ENCODE assay signal across 11 cellular contexts in the genomic region with DNA sequence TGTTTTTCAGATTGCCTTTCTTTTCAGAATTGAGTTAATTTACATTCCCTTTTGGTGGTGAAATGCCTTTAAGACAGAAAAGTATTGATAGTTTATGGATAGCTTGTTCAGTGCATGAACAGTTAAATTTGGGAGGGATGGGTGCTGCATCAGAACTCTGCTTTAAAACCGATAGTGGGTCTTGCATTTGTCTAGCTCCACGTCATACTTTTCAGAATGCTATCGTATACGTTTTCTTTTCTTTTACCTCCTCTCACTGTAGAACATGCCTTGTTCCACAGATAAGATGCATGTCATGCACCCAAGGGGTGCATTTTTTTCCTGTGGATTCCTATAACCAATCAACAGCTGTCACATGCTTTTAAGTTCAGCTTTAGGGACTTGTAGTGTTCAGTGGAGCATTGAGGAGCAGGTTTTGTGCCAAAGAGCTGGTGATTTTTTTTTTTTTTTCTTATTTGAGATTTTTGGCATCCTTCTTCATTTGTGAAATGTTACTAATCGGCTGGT. TPM values are rescaled to one million over a fixed set of nuclear protein-coding genes. Genes with fewer than 3 reads are reported as not detected.
A peak's percentile ranks its signal among the peaks of the same experiment; 100 is the strongest.
DNase-seq lines count a peak whose midpoint lies in the region; ATAC-seq and TF ChIP-seq lines count a peak whose summit lies in the region.
"Had no signal": no experiment of that assay in that cellular context is flagged by ENCODE, and none has a peak within 500 bp of the region (broad histone marks: within the 10 kb centered on the region; RNA-seq: fewer than 3 reads in every experiment).

No MANE protein-coding gene starts in this region.

- 79 to 80% methylated on average over 4 of the region's 5 CpGs for WGBS in mesodermal cell (ENCODE audit: insufficient coverage in 2 of 2), 2 experiments

- peaks cover 50% of the 10 kb centered on the region for H4K20me1 ChIP-seq in Loucy (ENCODE audit: insufficient read depth, low read length, poor library complexity, severe bottlenecking)

- H3K9me3 Mint-ChIP-seq in central memory CD8-positive, alpha-beta T cell = no peaks in the 10 kb centered on the region
- no peaks in the 10 kb centered on the region for H3K9me3 Mint-ChIP-seq in activated CD4-positive, alpha-beta memory T cell treated with anti-CD3 and anti-CD28 coated beads, Interleukin-2, amount 10 ng/mL, durations not matched to agents 7 days and 5 days
- H3K9me3 Mint-ChIP-seq: stimulated activated naive CD8-positive, alpha-beta T cell treated with anti-CD3 and anti-CD28 coated beads, Interleukin-15, Interleukin-2, amounts not matched to agents 100 ng/mL and 50 ng/mL, for 24 hours had no signal

- peak overlapping the region; percentile 71 for H3K9ac ChIP-seq in Loucy (ENCODE audit: low read depth, low read length, poor library complexity, severe bottlenecking)

- TF ChIP-seq CTCF in AG04450 (IDR thresholded peaks at IDR 0.05; ENCODE audit: low read depth, low read length) = no peak
- no peak for TF ChIP-seq CTCF in Loucy (conservative IDR thresholded peaks at IDR 0.05; ENCODE audit: low read length)
- no peak for TF ChIP-seq CTCF in left lung (IDR thresholded peaks at IDR 0.05)

- H3K27me3 ChIP-seq in AG04450 (ENCODE audit: control insufficient read depth, insufficient read depth, low read length) (no peaks in the 10 kb centered on the region), Loucy (ENCODE audit: insufficient read depth, low read length, poor library complexity, severe bottlenecking) (no peaks in the 10 kb centered on the region), left lung (no peaks in the 10 kb centered on the region)

- H3K4me2 ChIP-seq in Loucy (ENCODE audit: low read depth, low read length, poor library complexity, severe bottlenecking) = peak overlapping the region; percentile 76

- H3K9me3 ChIP-seq in AG04450 (ENCODE audit: control insufficient read depth, insufficient read depth, low read length) (no peaks in the 10 kb centered on the region; the same call in 1 of the 2 replicates), Loucy (ENCODE audit: insufficient read depth, low read depth, low read length) (no peaks in the 10 kb centered on the region), mesodermal cell (ENCODE audit: control insufficient read depth, low read length) (no peaks in the 10 kb centered on the region), left lung (no peaks in the 10 kb centered on the region)

- H3K9me2 ChIP-seq in Loucy (replicated peaks; ENCODE audit: low read depth, low read length) = no peaks in the 10 kb centered on the region

- peaks cover 76% of the 10 kb centered on the region for H3K79me2 ChIP-seq in Loucy (ENCODE audit: insufficient read depth, low read length)

- no peak for ATAC-seq in central memory CD8-positive, alpha-beta T cell (replicated peaks; ENCODE audit: extremely low read depth, poor library complexity, severe bottlenecking)
- no peak for ATAC-seq in left lung

- H3K27me3 Mint-ChIP-seq in central memory CD8-positive, alpha-beta T cell = peaks cover 10% of the 10 kb centered on the region
- H3K27me3 Mint-ChIP-seq in activated CD4-positive, alpha-beta memory T cell treated with anti-CD3 and anti-CD28 coated beads, Interleukin-2, amount 10 ng/mL, durations not matched to agents 7 days and 5 days = peaks cover 43% of the 10 kb centered on the region

- H3K4me1 Mint-ChIP-seq in central memory CD8-positive, alpha-beta T cell = peaks cover 13% of the 10 kb centered on the region
- H3K4me1 Mint-ChIP-seq in activated CD4-positive, alpha-beta memory T cell treated with anti-CD3 and anti-CD28 coated beads, Interleukin-2, amount 10 ng/mL, durations not matched to agents 7 days and 5 days = peaks cover 18% of the 10 kb centered on the region

- DNase-seq in AG04450 (ENCODE audit: low read depth, low spot score) (no peak), left lung (no peak), NCI-H82 treated with DMSO at 0.1 percent for 48 hours (lab: John Stamatoyannopoulos, UW; ENCODE audit: unreplicated experiment) (no peak), GM03348 (ENCODE audit: low spot score) (no peak)
- no peak for DNase-seq in central memory CD8-positive, alpha-beta T cell (ENCODE audit: low spot score in 2 of 2)
- no peak for DNase-seq in activated CD4-positive, alpha-beta memory T cell treated with anti-CD3 and anti-CD28 coated beads, Interleukin-2, amount 10 ng/mL, durations not matched to agents 7 days and 5 days
- DNase-seq: GOT3, NCI-H187 treated with DMSO at 0.1 percent for 48 hours had no signal

- H3K36me3 ChIP-seq in Loucy (ENCODE audit: insufficient read depth, low read length) (no peaks in the 10 kb centered on the region), mesodermal cell (ENCODE audit: control insufficient read depth, insufficient read depth, low read length) (no peaks in the 10 kb centered on the region), left lung (no peaks in the 10 kb centered on the region)

- CTCF ChIA-PET in AG04450 (lab: Charles Lee) = interaction anchor here (0.7 to 2.3 kb wide), 2 partner anchors 89 to 384 kb away, joined by 5 read pairs; no protein-coding TSS in a partner anchor
- CTCF ChIA-PET in activated CD4-positive, alpha-beta memory T cell treated with anti-CD3 and anti-CD28 coated beads, Interleukin-2, amount 10 ng/mL, durations not matched to agents 7 days and 5 days (lab: Charles Lee) = interaction anchor here (1.0 to 1.4 kb wide), 2 partner anchors 14 to 384 kb away, joined by 3 to 4 read pairs; no protein-coding TSS in a partner anchor

- H3K4me3 ChIP-seq in AG04450 (ENCODE audit: low read depth, low read length) (peak overlapping the region; percentile 8), Loucy (ENCODE audit: low read length, poor library complexity, severe bottlenecking) (peak overlapping the region; percentile 77), mesodermal cell (ENCODE audit: extremely low read depth, insufficient read depth, low read length, poor library complexity, severe bottlenecking) (peak overlapping the region; percentile 97), left lung (peak overlapping the region in 1 of 2 donors; percentile 82)

- H2AFZ ChIP-seq in Loucy (ENCODE audit: low read length) = no peak overlapping the region

- POLR2A ChIA-PET in AG04450 (lab: Yijun Ruan, JAX) = no interaction called here
- POLR2A ChIA-PET in activated CD4-positive, alpha-beta memory T cell treated with anti-CD3 and anti-CD28 coated beads, Interleukin-2, amount 10 ng/mL, durations not matched to agents 7 days and 5 days (lab: Charles Lee) = no interaction called here

- H3K4me3 Mint-ChIP-seq in central memory CD8-positive, alpha-beta T cell = peak overlapping the region; percentile 88
- no peak overlapping the region for H3K4me3 Mint-ChIP-seq in activated CD4-positive, alpha-beta memory T cell treated with anti-CD3 and anti-CD28 coated beads, Interleukin-2, amount 10 ng/mL, durations not matched to agents 7 days and 5 days

- intact Hi-C loops in left lung (cut with DNase I) = no loop called here

- H3K27ac ChIP-seq in AG04450 (ENCODE audit: low read depth, low read length) (no peak overlapping the region), mesodermal cell (ENCODE audit: low read depth, low read length, severe bottlenecking) (no peak overlapping the region), left lung (peak overlapping the region in 1 of 2 donors; percentile 85)

- H3F3A ChIP-seq in Loucy (ENCODE audit: low read depth) = 0 out of 2 replicates have a peak, but pooled peaks cover 3% of the 10 kb centered on the region

- H3K36me3 Mint-ChIP-seq in central memory CD8-positive, alpha-beta T cell (ENCODE audit: insufficient read depth) = peaks cover 7% of the 10 kb centered on the region
- H3K36me3 Mint-ChIP-seq in activated CD4-positive, alpha-beta memory T cell treated with anti-CD3 and anti-CD28 coated beads, Interleukin-2, amount 10 ng/mL, durations not matched to agents 7 days and 5 days (ENCODE audit: low read depth) = no peaks in the 10 kb centered on the region

- H3K4me1 ChIP-seq in Loucy (ENCODE audit: insufficient read depth, low read length, poor library complexity, severe bottlenecking) = peaks cover 60% of the 10 kb centered on the region
- H3K4me1 ChIP-seq in mesodermal cell (ENCODE audit: control insufficient read depth, insufficient read depth, low read length, poor library complexity, severe bottlenecking) = peaks cover 21% of the 10 kb centered on the region
- peaks cover 8 to 41% of the 10 kb centered on the region in 2 donors for H3K4me1 ChIP-seq in left lung

- peak overlapping the region; percentile 83 for H3K27ac Mint-ChIP-seq in central memory CD8-positive, alpha-beta T cell (ENCODE audit: low read depth)
- H3K27ac Mint-ChIP-seq in activated CD4-positive, alpha-beta memory T cell treated with anti-CD3 and anti-CD28 coated beads, Interleukin-2, amount 10 ng/mL, durations not matched to agents 7 days and 5 days = no peak overlapping the region
- H3K27ac Mint-ChIP-seq: stimulated activated naive CD8-positive, alpha-beta T cell treated with anti-CD3 and anti-CD28 coated beads, Interleukin-15, Interleukin-2, amounts not matched to agents 100 ng/mL and 50 ng/mL, for 24 hours had no signal

RNA-seq across cellular contexts. Expression of a gene that starts 2.3 kb away (rescaled TPM):
- 15.6 and 16.6 TPM in 2 replicates for polyA plus RNA-seq in AG04450 (2011; rRNA removed)
- polyA minus RNA-seq in AG04450 (2011; rRNA and poly(A)+ RNA removed) = 21.7 and 31.9 TPM in 2 replicates
- polyA plus RNA-seq in mesodermal cell (2013, experiment 1 of 2) = 54.9 TPM
- polyA plus RNA-seq in mesodermal cell (2013, experiment 2 of 2) = 49.1 TPM
- total RNA-seq in left lung = 10 to 100 TPM; 58.0 to 73.5 TPM
- 10 to 100 TPM in 1 of 2 experiments, 1 to 10 TPM in 1; 9.5 to 10.2 TPM for total RNA-seq in activated CD4-positive, alpha-beta memory T cell treated with anti-CD3 and anti-CD28 coated beads, Interleukin-2, amount 10 ng/mL, durations not matched to agents 7 days and 5 days

Comparison
In these comparisons a context has a peak if more than half of its experiments do, and no peak if none do; other contexts are left out.
1. RNA of a gene that starts 2.3 kb away (total RNA-seq): 58.0 to 73.5 TPM in left lung; 9.5 to 10.2 TPM in activated CD4-positive, alpha-beta memory T cell treated with anti-CD3 and anti-CD28 coated beads, Interleukin-2, amount 10 ng/mL, durations not matched to agents 7 days and 5 days; every median in the first group is over 4 times any median in the second.